2 cellular contexts compared by ENCODE assay signal in the genomic region with DNA sequence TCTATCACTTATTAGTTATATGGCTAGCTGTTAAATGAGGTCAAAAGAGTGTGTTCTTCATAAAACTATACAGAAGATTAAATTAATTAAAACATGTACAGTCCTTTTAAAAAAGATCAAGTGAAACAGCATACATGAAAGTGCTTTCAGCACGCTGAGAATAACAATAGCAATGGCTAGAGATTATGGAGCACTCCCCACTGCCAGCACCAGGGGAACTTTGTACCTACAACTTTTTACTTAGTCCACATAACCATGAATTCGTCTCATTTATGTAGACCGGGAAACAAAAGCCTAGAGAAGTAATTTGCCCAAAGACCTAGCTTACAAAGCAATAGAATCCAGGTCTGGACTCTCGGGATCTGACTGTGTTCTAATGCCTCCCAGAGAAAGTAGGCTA.
DNase-seq lines count a peak whose midpoint lies in the region; ATAC-seq and TF ChIP-seq lines count a peak whose summit lies in the region.
"Not testable (repeated sequence)": the region's sequence is repeated elsewhere in the genome, so short reads cannot be mapped to it uniquely, and the experiment has no call there.

No MANE protein-coding gene starts in this region.

- peak; percentile 62 for ATAC-seq in left colon
- peak; percentile 55 for ATAC-seq in mucosa of descending colon

- H3K4me3 ChIP-seq in mucosa of descending colon = not testable (repeated sequence)

- not testable (repeated sequence) for H3K36me3 ChIP-seq in mucosa of descending colon (ENCODE audit: low read depth)

- TF ChIP-seq CTCF in mucosa of descending colon (IDR thresholded peaks at IDR 0.05) = not testable (repeated sequence)

- intact Hi-C loops in left colon (cut with DNase I, micrococcal nuclease); mucosa of descending colon (cut with DNase I, micrococcal nuclease): not testable (repeated sequence)

- not testable (repeated sequence) for DNase-seq in left colon, mucosa of descending colon

- H3K4me1 ChIP-seq in mucosa of descending colon (ENCODE audit: low read depth) = not testable (repeated sequence)

- H3K9me3 ChIP-seq in mucosa of descending colon = not testable (repeated sequence)
